Comparison of ENCODE assay signal across 8 cellular contexts in genomic region chr7:116210345-116211005, GRCh38. TPM values are rescaled to one million over a fixed set of nuclear protein-coding genes. Genes with fewer than 3 reads are reported as not detected.
DNase-seq lines count a peak whose midpoint lies in the region; ATAC-seq lines count a peak whose summit lies in the region.

TES (plus strand) TSS chr7:116210539; CDS start chr7:116210708, 169 bp downstream.

- DNase-seq in NCI-H1417 (lab: John Stamatoyannopoulos, UW) (peak; percentile 80 to 83 (median 81)), NCI-H1417 treated with DMSO at 0.1 percent for 48 hours (lab: John Stamatoyannopoulos, UW) (no peak), NCI-H2196 (lab: John Stamatoyannopoulos, UW; ENCODE audit: unreplicated experiment) (peak; percentile 79)
- peak; percentile 31 to 48 for DNase-seq in activated CD4-positive, alpha-beta T cell treated with anti-CD3 and anti-CD28 coated beads, Interleukin-2, amount 50 U/mL, for 24 hours (ENCODE audit: low read depth in 1 of 2, low spot score in 1 of 2)
- peak; percentile 53 for DNase-seq in stimulated activated CD8-positive, alpha-beta memory T cell treated with anti-CD3 and anti-CD28 coated beads, Interleukin-4, amount 100 ng/mL, for 24 hours (ENCODE audit: low read depth)

- no peaks in the 10 kb centered on the region for H3K36me3 ChIP-seq in ectodermal cell (ENCODE audit: control insufficient read depth, insufficient read depth, low read length)
- H3K36me3 ChIP-seq in mesodermal cell (ENCODE audit: control insufficient read depth, insufficient read depth, low read length), result no peaks in the 10 kb centered on the region

- peaks cover 46% of the 10 kb centered on the region for H3K27me3 ChIP-seq in ectodermal cell (ENCODE audit: control insufficient read depth, insufficient read depth, low read length, poor library complexity, severe bottlenecking)

- no peaks in the 10 kb centered on the region for H3K9me3 ChIP-seq in ectodermal cell (ENCODE audit: control insufficient read depth, low read length)
- H3K9me3 ChIP-seq in mesodermal cell (ENCODE audit: control insufficient read depth, low read length), result no peaks in the 10 kb centered on the region

- ATAC-seq in HG02884 (IDR thresholded peaks at IDR 0.05; ENCODE audit: unreplicated experiment), result peak; percentile 72

- H3K27ac ChIP-seq in ectodermal cell (ENCODE audit: insufficient read depth, low read depth, low read length, poor library complexity, severe bottlenecking) (no peak within 1 kb of the TSS), mesodermal cell (ENCODE audit: low read depth, low read length, severe bottlenecking) (peak within 1 kb of the TSS; percentile 97)

- WGBS in ectodermal cell, 2 experiments, result 1% methylated on average over 83 of the region's 83 CpGs
- 0 to 1% methylated on average over 44 to 72 of the region's 83 CpGs for WGBS in mesodermal cell (ENCODE audit: insufficient coverage in 2 of 2), 2 experiments

- H3K4me3 ChIP-seq in ectodermal cell (ENCODE audit: insufficient read depth, low read depth, low read length) (peak within 1 kb of the TSS; percentile 64), mesodermal cell (ENCODE audit: extremely low read depth, insufficient read depth, low read length, poor library complexity, severe bottlenecking) (peak within 1 kb of the TSS; percentile 68)

- H3K4me1 ChIP-seq in ectodermal cell (ENCODE audit: control insufficient read depth, insufficient read depth, low read length) (peaks cover 4% of the 10 kb centered on the region), mesodermal cell (ENCODE audit: control insufficient read depth, insufficient read depth, low read length, poor library complexity, severe bottlenecking) (peaks cover 7% of the 10 kb centered on the region)

RNA-seq across cellular contexts. Expression of gene TES, which starts in this region (rescaled TPM):
- polyA plus RNA-seq in ectodermal cell (2013, experiment 1 of 4), result 3.8 TPM
- polyA plus RNA-seq in ectodermal cell (2013, experiment 2 of 4), result 3.2 TPM
- 4.6 TPM for polyA plus RNA-seq in ectodermal cell (2013, experiment 3 of 4)
- 4.3 TPM for polyA plus RNA-seq in ectodermal cell (2013, experiment 4 of 4)
- polyA plus RNA-seq in mesodermal cell (2013, experiment 1 of 2), result 52.5 TPM
- 52.2 TPM for polyA plus RNA-seq in mesodermal cell (2013, experiment 2 of 2)
